Comparison of ENCODE assay signal across 1 cellular context in genomic region chr2:112272669-112273068, GRCh38.
TF ChIP-seq lines count a peak whose summit lies in the region.

No MANE protein-coding gene starts in this region.

TF ChIP-seq in K562, 482 proteins besides CTCF, POLR2A, EP300 and RAD21 (continued from another document):
- TF ChIP-seq RERE (CRISPR knock-in tag; IDR thresholded peaks at IDR 0.05; ENCODE audit: borderline replicate concordance) (no peak), PTTG1 (tag; IDR thresholded peaks at IDR 0.05; ENCODE audit: low read depth) (no peak), DACH1 (IDR thresholded peaks at IDR 0.05; ENCODE audit: partially characterized antibody) (peak; percentile 36), THRA (IDR thresholded peaks at IDR 0.05) (no peak), DIDO1 (tag; IDR thresholded peaks at IDR 0.05; ENCODE audit: low read depth) (no peak), ZNF764 (CRISPR knock-in tag; IDR thresholded peaks at IDR 0.05; ENCODE audit: low read depth) (no peak), NCOR1 (IDR thresholded peaks at IDR 0.05) (peak; percentile 49; the same call in 1 of the 2 replicates), CBX2 (IDR thresholded peaks at IDR 0.05; ENCODE audit: insufficient read depth, low read length, poor library complexity, severe bottlenecking) (no peak), TEAD1 (CRISPR knock-in tag; IDR thresholded peaks at IDR 0.05) (peak in 1 of 2 experiments; percentile 69; a peak in 1 of 4 replicates), GABPB1 (CRISPR knock-in tag; IDR thresholded peaks at IDR 0.05) (0 out of 2 replicates have a peak, but pooled peaks have one; percentile 34), SOX6 (IDR thresholded peaks at IDR 0.05) (peak; percentile 48; the same call in 1 of the 2 replicates)
